8 cellular contexts compared by ENCODE assay signal in genomic region chr1:58515794-58516401, GRCh38. TPM values are rescaled to one million over a fixed set of nuclear protein-coding genes. Genes with fewer than 3 reads are reported as not detected.
A peak's percentile ranks its signal among the peaks of the same experiment; 100 is the strongest.
DNase-seq lines count a peak whose midpoint lies in the region; ATAC-seq and TF ChIP-seq lines count a peak whose summit lies in the region.

No MANE protein-coding gene starts in this region.

- CTCF ChIA-PET in Panc1 (lab: Charles Lee): interaction anchor here (0.5 to 1.3 kb wide), 2 partner anchors 30 to 1243 kb away, joined by 3 read pairs; no protein-coding TSS in a partner anchor

- no peaks in the 10 kb centered on the region for H3K9me3 ChIP-seq in Panc1 (ENCODE audit: control insufficient read depth, insufficient read depth, low read depth, low read length)

- in situ Hi-C loops in Panc1 (cut with HindIII; ENCODE audit: low pct_unique_long_range_greater_than_20kb, low sequenced_read_pairs) (no loop called here), brain microvascular endothelial cell (cut with HindIII; ENCODE audit: low pct_ligation_motif_present, low sequenced_read_pairs) (no loop called here)

- H3K4me1 ChIP-seq in Panc1 (ENCODE audit: control insufficient read depth, insufficient read depth, low read length): no peaks in the 10 kb centered on the region

- ATAC-seq in Panc1 (peak; percentile 48; the same call in 1 of the 2 replicates), GM19397 (IDR thresholded peaks at IDR 0.05; ENCODE audit: unreplicated experiment) (no peak)

- H3K4me3 ChIP-seq in LNCaP clone FGC (ENCODE audit: low read depth, low read length): no peak overlapping the region
- H3K4me3 ChIP-seq in Panc1 (ENCODE audit: low read depth in 2 of 2, low read length in 2 of 2): no peak overlapping the region
- H3K4me3 ChIP-seq in brain microvascular endothelial cell (ENCODE audit: low read depth, low read length): no peak overlapping the region

- TF ChIP-seq CTCF in LNCaP clone FGC (IDR thresholded peaks at IDR 0.05; ENCODE audit: control insufficient read depth, extremely low read depth, insufficient read depth): peak; percentile 66
- TF ChIP-seq CTCF in Panc1 (IDR thresholded peaks at IDR 0.05): peak; percentile 71
- peak; percentile 63 for TF ChIP-seq CTCF in brain microvascular endothelial cell (IDR thresholded peaks at IDR 0.05; ENCODE audit: low read depth, low read length, missing control alignments)

- DNase-seq in stimulated activated CD4-positive, alpha-beta T cell treated with anti-CD3 and anti-CD28 coated beads, Interleukin-2, amount 100 ng/mL, for 4 hours (ENCODE audit: low read depth): peak; percentile 19
- DNase-seq in stimulated activated CD4-positive, alpha-beta T cell treated with anti-CD3 and anti-CD28 coated beads, Interleukin-12 subunit alpha, Interleukin-12 subunit beta, amount 100 ng/mL, for 4 hours: no peak
- DNase-seq in LNCaP clone FGC (ENCODE audit: low read depth) (peak; percentile 52), Panc1 (ENCODE audit: low read depth, low spot score) (peak; percentile 20), brain microvascular endothelial cell (peak; percentile 56), iPS-NIHi11 (ENCODE audit: low spot score) (peak; percentile 68), smooth muscle cell of the brain vasculature (ENCODE audit: low read depth, low spot score) (peak; percentile 61)

- POLR2A ChIA-PET in Panc1 (lab: Charles Lee): no interaction called here

- BruUV-seq in Panc1 (replicated peaks; lab: Mats Ljungman, UMichigan): no TSS peak

- intact Hi-C loops in Panc1 (cut with micrococcal nuclease; ENCODE audit: unreplicated experiment): loop anchor here (2.0 kb wide), 1 partner anchor 137 kb away; no protein-coding TSS in a partner anchor

- H3K36me3 ChIP-seq in Panc1 (ENCODE audit: control insufficient read depth, insufficient read depth, low read length): no peaks in the 10 kb centered on the region
- no peaks in the 10 kb centered on the region for H3K36me3 ChIP-seq in brain microvascular endothelial cell (replicated peaks)

- no peaks in the 10 kb centered on the region for H3K27me3 ChIP-seq in Panc1 (ENCODE audit: control insufficient read depth, insufficient read depth, low read length)
- no peaks in the 10 kb centered on the region for H3K27me3 ChIP-seq in brain microvascular endothelial cell (replicated peaks)

- H3K27ac ChIP-seq in Panc1 (ENCODE audit: low read length): no peak overlapping the region
- H3K27ac ChIP-seq in brain microvascular endothelial cell: no peak overlapping the region

RNA-seq across cellular contexts. Expression of gene OMA1, which starts 30.6 kb away (rescaled TPM):
- 16.6 TPM for total RNA-seq in Panc1 (2021; ENCODE audit: unreplicated experiment)
- polyA plus RNA-seq in Panc1 (2012; ENCODE audit: insufficient read length): 8.8 TPM
